In the genomic region with DNA sequence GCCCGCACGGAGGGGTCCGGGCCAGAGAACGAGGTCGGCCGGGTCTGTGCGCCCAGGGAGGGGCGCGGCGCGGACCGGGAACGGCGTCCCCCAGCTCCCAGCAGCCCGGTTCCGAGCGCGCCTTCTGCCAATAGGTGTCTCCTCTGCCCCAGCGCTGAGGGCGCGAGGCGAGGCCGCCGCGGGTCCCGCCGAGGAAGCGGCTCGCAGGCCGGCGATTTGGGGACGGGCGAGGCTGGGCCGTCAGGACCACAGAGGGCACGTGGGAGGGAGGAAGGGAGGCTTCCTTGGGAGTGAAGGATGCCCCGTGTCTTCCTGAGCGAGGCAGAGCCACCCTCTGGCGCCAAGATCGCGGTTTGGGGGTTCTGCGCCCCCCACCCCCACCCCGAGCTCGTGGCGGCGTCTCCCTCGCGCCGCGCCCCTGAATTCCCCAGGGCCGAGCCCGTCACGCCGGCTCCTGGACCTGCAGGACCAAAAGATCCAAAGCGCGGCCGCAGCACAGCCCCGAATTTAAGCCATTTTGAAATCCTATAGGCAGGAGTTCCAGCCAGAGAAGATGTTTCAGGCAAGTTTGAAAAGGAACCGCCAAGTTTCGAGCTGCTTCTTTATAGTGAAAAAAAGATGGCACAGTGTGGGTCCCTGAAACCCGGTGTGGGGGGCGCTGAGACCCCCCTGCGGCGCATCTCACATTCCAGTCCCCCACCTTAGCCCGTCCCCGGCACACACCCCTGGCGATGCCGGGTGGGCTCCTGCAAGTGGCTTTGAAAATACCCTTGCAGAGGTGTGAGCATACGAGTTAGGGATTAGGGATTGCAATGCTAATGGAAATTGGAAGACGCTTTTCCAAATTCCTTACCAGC, we compare ENCODE assay signal across 8 cellular contexts. TPM values are rescaled to one million over a fixed set of nuclear protein-coding genes. Genes with fewer than 3 reads are reported as not detected.
DNase-seq lines count a peak whose midpoint lies in the region; ATAC-seq and TF ChIP-seq lines count a peak whose summit lies in the region.

No MANE protein-coding gene starts in this region.

- H3K9me3 ChIP-seq in WERI-Rb-1 (ENCODE audit: severe bottlenecking) (no peaks in the 10 kb centered on the region), esophagus (ENCODE audit: control insufficient read depth in 2 of 2, insufficient read depth in 1 of 2, low read depth in 1 of 2, low read length in 1 of 2) (no peaks in the 10 kb centered on the region)

- peak overlapping the region; percentile 74 to 84 (median 84) for H3K4me3 Mint-ChIP-seq in nephron

- 8 to 11% methylated on average over 66 to 69 of the region's 69 CpGs for WGBS in esophagus, 2 donors

- H3K36me3 ChIP-seq in WERI-Rb-1 (peaks cover 18% of the 10 kb centered on the region), esophagus (ENCODE audit: control insufficient read depth in 2 of 2, insufficient read depth in 2 of 2, low read length in 1 of 2) (no peaks in the 10 kb centered on the region)

- H3K4me3 ChIP-seq in WERI-Rb-1 (ENCODE audit: low read depth, low read length) (peak overlapping the region; percentile 63), esophagus (ENCODE audit: low read depth in 1 of 2, low read length in 2 of 2) (peak overlapping the region; percentile 27 to 48)

- H3K27me3 ChIP-seq in WERI-Rb-1 (ENCODE audit: insufficient read depth, low read depth, severe bottlenecking), result no peaks in the 10 kb centered on the region
- H3K27me3 ChIP-seq in esophagus (ENCODE audit: control insufficient read depth in 1 of 2, insufficient read depth in 2 of 2, low read length in 2 of 2), result peaks cover 3% of the 10 kb centered on the region in 2 donors

- H3K36me3 Mint-ChIP-seq in nephron (ENCODE audit: low read depth), result no peaks in the 10 kb centered on the region

- ATAC-seq in HG02852 (IDR thresholded peaks at IDR 0.05; ENCODE audit: unreplicated experiment), result peak; percentile 24
- no peak for ATAC-seq in GM18858 (IDR thresholded peaks at IDR 0.05; ENCODE audit: unreplicated experiment)

- H3K4me1 Mint-ChIP-seq in nephron, result peaks cover 18% of the 10 kb centered on the region

- H3K27me3 Mint-ChIP-seq in nephron (ENCODE audit: low read depth), result peaks cover 65% of the 10 kb centered on the region

- H3K27ac ChIP-seq in WERI-Rb-1 (peak overlapping the region; percentile 45; the same call in 1 of the 2 replicates), esophagus (ENCODE audit: low read depth in 2 of 2, low read length in 1 of 2) (peak overlapping the region in 1 of 2 donors; percentile 69)

- DNase-seq in EH (ENCODE audit: low read depth) (peak; percentile 51), WERI-Rb-1 (peak; percentile 58), iPS-NIHi11 (ENCODE audit: low spot score) (no peak), NCI-H2107 (lab: John Stamatoyannopoulos, UW) (no peak)

- H3K4me1 ChIP-seq in esophagus (ENCODE audit: control insufficient read depth in 2 of 2, insufficient read depth in 2 of 2, low read length in 1 of 2), result peaks cover under 1 to 7% of the 10 kb centered on the region in 2 donors

- no peak overlapping the region for H3K27ac Mint-ChIP-seq in nephron

- no peaks in the 10 kb centered on the region for H3K9me3 Mint-ChIP-seq in nephron

- TF ChIP-seq CTCF in WERI-Rb-1 (IDR thresholded peaks at IDR 0.05; ENCODE audit: low read depth, low read length) (peak; percentile 36; the same call in 1 of the 2 replicates), nephron (IDR thresholded peaks at IDR 0.05; ENCODE audit: unreplicated experiment in 3 of 3) (no peak)

RNA-seq across cellular contexts. Expression of a gene that starts 0.9 kb away (rescaled TPM):
- polyA plus RNA-seq in esophagus, result 1 to 10 TPM; 1.3 to 1.9 TPM

Comparison
In these comparisons a context has a peak if more than half of its experiments do, and no peak if none do; other contexts are left out.
1. DNase-seq: peak in EH (single experiment) and WERI-Rb-1 (single experiment); none in iPS-NIHi11 (single experiment) and NCI-H2107 (single experiment).